In the genomic region with DNA sequence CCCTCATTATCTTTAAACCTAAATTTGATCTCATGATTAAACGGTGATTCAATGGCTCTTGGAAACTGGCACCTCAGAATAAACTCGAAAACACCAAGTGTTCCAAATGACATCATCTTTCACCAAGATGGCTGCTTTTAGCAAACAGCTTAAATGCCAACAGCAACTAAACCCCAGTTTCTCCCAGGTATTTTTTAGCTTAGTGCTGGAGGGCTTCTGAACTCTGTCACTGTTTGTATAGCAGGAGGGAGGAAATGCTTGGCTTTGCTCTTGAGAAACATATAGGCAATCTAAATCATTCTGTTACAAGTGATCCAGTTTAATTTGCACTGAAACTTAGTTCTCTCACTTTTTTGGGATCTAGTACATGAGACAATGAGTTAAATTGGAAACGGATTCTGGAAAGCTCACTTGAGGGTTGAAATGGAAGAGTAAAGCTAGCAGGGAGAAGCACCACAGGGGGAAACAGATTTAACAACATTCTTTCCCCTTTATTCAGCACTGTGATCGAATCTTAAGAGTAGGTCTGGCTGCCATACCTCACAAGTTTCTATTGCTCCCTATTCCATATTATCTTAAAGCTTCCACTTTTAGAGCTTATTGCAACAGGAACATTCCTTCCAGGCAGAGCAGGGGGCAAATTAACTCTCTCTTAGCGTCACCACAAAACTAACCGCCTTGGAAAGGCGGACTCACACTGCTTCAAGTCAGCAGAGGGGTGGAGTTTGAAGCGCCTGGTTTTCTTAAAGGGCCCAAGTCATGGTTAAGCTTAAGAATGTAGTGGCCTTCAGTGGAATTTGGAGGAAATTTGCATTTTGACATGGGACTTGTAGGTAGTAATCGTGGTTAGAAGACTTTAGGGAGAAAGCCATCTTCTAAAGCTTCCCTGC, we compare ENCODE assay signal across 8 cellular contexts. TPM values are rescaled to one million over a fixed set of nuclear protein-coding genes. Genes with fewer than 3 reads are reported as not detected.
DNase-seq lines count a peak whose midpoint lies in the region; ATAC-seq and TF ChIP-seq lines count a peak whose summit lies in the region.

No MANE protein-coding gene starts in this region.

- POLR2A ChIA-PET in HCT116 (lab: Charles Lee) = interaction anchor here (1.0 kb wide), 1 partner anchor 9 kb away, joined by 3 read pairs; no protein-coding TSS in a partner anchor

- H3K27me3 ChIP-seq in HCT116 (ENCODE audit: insufficient read depth, low read length) (no peaks in the 10 kb centered on the region), foreskin keratinocyte (no peaks in the 10 kb centered on the region), neural progenitor cell (no peaks in the 10 kb centered on the region), upper lobe of right lung (no peaks in the 10 kb centered on the region)

- RAD21 ChIA-PET in HCT116 (lab: Charles Lee; ENCODE audit: low non-redundant PET in 1 of 2, low total read pairs in 2 of 2, uncharacterized antibody in 2 of 2, unreplicated experiment in 2 of 2) = no interaction called here

- intact Hi-C loops in HCT116 (cut with micrococcal nuclease) = loop anchor here (5.0 kb wide), 1 partner anchor 59 kb away; no protein-coding TSS in a partner anchor
- intact Hi-C loops in activated T-helper 2 cell treated with anti-CD3 and anti-CD28 coated beads, Interferon-gamma antibody, Interleukin-2, Interleukin-4, amounts not matched to agents 10 μg/mL and 5 μg/mL and 100 μg/mL, durations not matched to agents 14 hours and 24 hours and 36 hours (cut with micrococcal nuclease) = loop anchor here (1.0 to 10.0 kb wide), 9 partner anchors 43 to 1643 kb away; a partner anchor contains a TSS
- intact Hi-C loops in upper lobe of right lung (cut with DNase I) = no loop called here

- H3K36me3 ChIP-seq in HCT116 (ENCODE audit: control insufficient read depth in 1 of 2, insufficient read depth in 2 of 2, low read length in 2 of 2) (no peaks in the 10 kb centered on the region), neural progenitor cell (no peaks in the 10 kb centered on the region), upper lobe of right lung (no peaks in the 10 kb centered on the region)

- peaks cover 16 to 33% of the 10 kb centered on the region in 2 experiments for H3K4me1 ChIP-seq in HCT116 (ENCODE audit: control insufficient read depth in 1 of 2, insufficient read depth in 2 of 2, low read length in 2 of 2)
- H3K4me1 ChIP-seq in foreskin keratinocyte = peaks cover 33% of the 10 kb centered on the region
- H3K4me1 ChIP-seq in neural progenitor cell = peaks cover 34% of the 10 kb centered on the region
- peaks cover 36% of the 10 kb centered on the region for H3K4me1 ChIP-seq in upper lobe of right lung

- peaks cover 41% of the 10 kb centered on the region for H3K4me1 Mint-ChIP-seq in activated T-helper 2 cell treated with anti-CD3 and anti-CD28 coated beads, Interferon-gamma antibody, Interleukin-2, Interleukin-4, amounts not matched to agents 10 μg/mL and 5 μg/mL and 100 μg/mL, durations not matched to agents 14 hours and 24 hours and 36 hours (ENCODE audit: low read depth)
- peaks cover 40% of the 10 kb centered on the region for H3K4me1 Mint-ChIP-seq in neural progenitor cell

- peak overlapping the region; percentile 91 for H3K9ac ChIP-seq in HCT116 (ENCODE audit: low read length)
- H3K9ac ChIP-seq in neural progenitor cell = peak overlapping the region; percentile 2

- peaks cover 26% of the 10 kb centered on the region for H3K36me3 Mint-ChIP-seq in activated T-helper 2 cell treated with anti-CD3 and anti-CD28 coated beads, Interferon-gamma antibody, Interleukin-2, Interleukin-4, amounts not matched to agents 10 μg/mL and 5 μg/mL and 100 μg/mL, durations not matched to agents 14 hours and 24 hours and 36 hours (ENCODE audit: low read depth)
- H3K36me3 Mint-ChIP-seq in neural progenitor cell = no peaks in the 10 kb centered on the region

- BruUV-seq in HCT116 (replicated peaks; lab: Mats Ljungman, UMichigan) = TSS peak; percentile 30

- H3K4me2 ChIP-seq in HCT116 (ENCODE audit: low read length) (peak overlapping the region; percentile 84), neural progenitor cell (peak overlapping the region; percentile 83)

- no peaks in the 10 kb centered on the region for H3K9me2 ChIP-seq in HCT116 (ENCODE audit: insufficient read depth)

- no peaks in the 10 kb centered on the region for H3K9me3 ChIP-seq in HCT116 (ENCODE audit: control insufficient read depth in 1 of 2, insufficient read depth in 1 of 2, low read depth in 1 of 2, low read length in 2 of 2)
- no peaks in the 10 kb centered on the region for H3K9me3 ChIP-seq in neural progenitor cell (ENCODE audit: low read depth)
- no peaks in the 10 kb centered on the region for H3K9me3 ChIP-seq in upper lobe of right lung

- H3K9me3 Mint-ChIP-seq in activated T-helper 2 cell treated with anti-CD3 and anti-CD28 coated beads, Interferon-gamma antibody, Interleukin-2, Interleukin-4, amounts not matched to agents 10 μg/mL and 5 μg/mL and 100 μg/mL, durations not matched to agents 14 hours and 24 hours and 36 hours = peaks cover 6% of the 10 kb centered on the region
- H3K9me3 Mint-ChIP-seq in neural progenitor cell = peaks cover 6% of the 10 kb centered on the region

- CTCF ChIA-PET in HCT116 (lab: Charles Lee) = interaction anchor here (0.6 to 1.5 kb wide), 3 partner anchors 30 to 282 kb away, joined by 4 to 5 read pairs (median 4); no protein-coding TSS in a partner anchor

- ATAC-seq in HCT116 (peak; percentile 53), foreskin keratinocyte (peak; percentile 35), upper lobe of right lung (peak; percentile 50)

- TF ChIP-seq CTCF in HCT116 (IDR thresholded peaks at IDR 0.05 in 2 of 3, conservative IDR thresholded peaks at IDR 0.05 in 1 of 3; ENCODE audit: borderline replicate concordance in 1 of 3, insufficient read depth in 1 of 3, low read depth in 2 of 3, low read length in 2 of 3) (no peak), foreskin keratinocyte (conservative IDR thresholded peaks at IDR 0.05) (no peak), neural progenitor cell (IDR thresholded peaks at IDR 0.05) (no peak), upper lobe of right lung (IDR thresholded peaks at IDR 0.05) (no peak)

- peak overlapping the region; percentile 66 for H3K27ac ChIP-seq in HCT116 (ENCODE audit: low read depth, low read length)
- peak overlapping the region; percentile 82 for H3K27ac ChIP-seq in foreskin keratinocyte
- peak overlapping the region; percentile 90 for H3K27ac ChIP-seq in neural progenitor cell
- peak overlapping the region; percentile 93 for H3K27ac ChIP-seq in upper lobe of right lung

- H4K20me1 ChIP-seq in HCT116 (ENCODE audit: insufficient read depth) (peaks cover 5% of the 10 kb centered on the region; the same call in 1 of the 2 replicates), neural progenitor cell (ENCODE audit: low read depth) (peaks cover 21% of the 10 kb centered on the region)

- H3K79me2 ChIP-seq in HCT116 (ENCODE audit: insufficient read depth, low read length) (peaks cover 30% of the 10 kb centered on the region), neural progenitor cell (ENCODE audit: low read depth) (peaks cover 35% of the 10 kb centered on the region)

- H3K4me3 Mint-ChIP-seq in activated T-helper 2 cell treated with anti-CD3 and anti-CD28 coated beads, Interferon-gamma antibody, Interleukin-2, Interleukin-4, amounts not matched to agents 10 μg/mL and 5 μg/mL and 100 μg/mL, durations not matched to agents 14 hours and 24 hours and 36 hours (ENCODE audit: low read depth) = peak overlapping the region; percentile 84
- peak overlapping the region; percentile 100 for H3K4me3 Mint-ChIP-seq in neural progenitor cell

- peaks cover 32% of the 10 kb centered on the region for H3F3A ChIP-seq in neural progenitor cell (ENCODE audit: low read depth)

- peak overlapping the region; percentile 92 for H3K27ac Mint-ChIP-seq in activated T-helper 2 cell treated with anti-CD3 and anti-CD28 coated beads, Interferon-gamma antibody, Interleukin-2, Interleukin-4, amounts not matched to agents 10 μg/mL and 5 μg/mL and 100 μg/mL, durations not matched to agents 14 hours and 24 hours and 36 hours
- peak overlapping the region; percentile 95 for H3K27ac Mint-ChIP-seq in neural progenitor cell

- H3K27me3 Mint-ChIP-seq in activated T-helper 2 cell treated with anti-CD3 and anti-CD28 coated beads, Interferon-gamma antibody, Interleukin-2, Interleukin-4, amounts not matched to agents 10 μg/mL and 5 μg/mL and 100 μg/mL, durations not matched to agents 14 hours and 24 hours and 36 hours (ENCODE audit: low read depth) = no peaks in the 10 kb centered on the region
- peaks cover 5% of the 10 kb centered on the region for H3K27me3 Mint-ChIP-seq in neural progenitor cell (ENCODE audit: insufficient read depth, low read depth)

- DNase-seq in GF-D8 (lab: John Stamatoyannopoulos, UW) (peak; percentile 44), HCT116 (ENCODE audit: low read depth, low spot score) (peak; percentile 77), NCI-H748 treated with DMSO at 0.1 percent for 48 hours (lab: John Stamatoyannopoulos, UW) (peak; percentile 17), foreskin keratinocyte (peak; percentile 63 to 81), neural progenitor cell (ENCODE audit: low spot score) (peak; percentile 77), upper lobe of right lung (no peak), NCI-H1048 (lab: John Stamatoyannopoulos, UW) (no peak)
- DNase-seq in activated T-helper 2 cell treated with anti-CD3 and anti-CD28 coated beads, Interferon-gamma antibody, Interleukin-2, Interleukin-4, amounts not matched to agents 10 μg/mL and 5 μg/mL and 100 μg/mL, durations not matched to agents 14 hours and 24 hours and 36 hours (ENCODE audit: low spot score) = peak; percentile 39

- TF ChIP-seq RAD21 in HCT116 (IDR thresholded peaks at IDR 0.05; ENCODE audit: low read depth) = 0 out of 2 replicates have a peak, but pooled peaks have one; percentile 9

- H3K4me3 ChIP-seq in HCT116 (replicated peaks in 1 of 2; ENCODE audit: low read depth in 1 of 2, low read length in 2 of 2) (peak overlapping the region; percentile 93 to 95), neural progenitor cell (peak overlapping the region; percentile 89), upper lobe of right lung (peak overlapping the region; percentile 75)

- peak overlapping the region; percentile 64 for H2AFZ ChIP-seq in HCT116 (ENCODE audit: low read depth, low read length, poor library complexity, severe bottlenecking)
- peak overlapping the region; percentile 59 for H2AFZ ChIP-seq in neural progenitor cell (replicated peaks)

- peak; percentile 96 for TF ChIP-seq POLR2A in HCT116 (IDR thresholded peaks at IDR 0.05; ENCODE audit: borderline replicate concordance, extremely low read depth, insufficient read depth, insufficient read length)

TF ChIP-seq in HCT116, 20 proteins besides CTCF, POLR2A, EP300 and RAD21 (continues in another document):
- no peak for TF ChIP-seq EZH2 (IDR thresholded peaks at IDR 0.05)
- no peak for TF ChIP-seq EZH2phosphoT487 (IDR thresholded peaks at IDR 0.05; ENCODE audit: borderline replicate concordance)

RNA-seq across cellular contexts. Expression of a gene that starts 1.8 kb away (rescaled TPM):
- total RNA-seq in HCT116 (2021; ENCODE audit: unreplicated experiment) (54.9 TPM), foreskin keratinocyte (47.9 and 49.3 TPM in 2 replicates), neural progenitor cell (ENCODE audit: low replicate concordance) (23.1 and 29.4 TPM in 2 replicates), upper lobe of right lung (55.7 TPM)
- 15.2 and 17.3 TPM in 2 replicates for polyA plus RNA-seq in HCT116 (2012)
- total RNA-seq in activated T-helper 2 cell treated with anti-CD3 and anti-CD28 coated beads, Interferon-gamma antibody, Interleukin-2, Interleukin-4, amounts not matched to agents 10 μg/mL and 5 μg/mL and 100 μg/mL, durations not matched to agents 14 hours and 24 hours and 36 hours = 61.5 and 63.1 TPM in 2 replicates
- polyA plus RNA-seq in foreskin keratinocyte = 11.6 and 15.2 TPM in 2 replicates

Comparison
In these comparisons a context has a peak if more than half of its experiments do, and no peak if none do; other contexts are left out.
1. DNase-seq: peak in GF-D8 (single experiment), HCT116 (single experiment), NCI-H748 treated with DMSO at 0.1 percent for 48 hours (single experiment), activated T-helper 2 cell treated with anti-CD3 and anti-CD28 coated beads, Interferon-gamma antibody, Interleukin-2, Interleukin-4, amounts not matched to agents 10 μg/mL and 5 μg/mL and 100 μg/mL, durations not matched to agents 14 hours and 24 hours and 36 hours (single experiment), foreskin keratinocyte (2 of 2) and neural progenitor cell (single experiment); none in upper lobe of right lung (single experiment) and NCI-H1048 (single experiment).
2. Peak in every context shown above with its lines, with median percentiles within 50 percentile points of each other: ATAC-seq, H3K27ac ChIP-seq and H3K4me3 ChIP-seq.